In the genomic region with DNA sequence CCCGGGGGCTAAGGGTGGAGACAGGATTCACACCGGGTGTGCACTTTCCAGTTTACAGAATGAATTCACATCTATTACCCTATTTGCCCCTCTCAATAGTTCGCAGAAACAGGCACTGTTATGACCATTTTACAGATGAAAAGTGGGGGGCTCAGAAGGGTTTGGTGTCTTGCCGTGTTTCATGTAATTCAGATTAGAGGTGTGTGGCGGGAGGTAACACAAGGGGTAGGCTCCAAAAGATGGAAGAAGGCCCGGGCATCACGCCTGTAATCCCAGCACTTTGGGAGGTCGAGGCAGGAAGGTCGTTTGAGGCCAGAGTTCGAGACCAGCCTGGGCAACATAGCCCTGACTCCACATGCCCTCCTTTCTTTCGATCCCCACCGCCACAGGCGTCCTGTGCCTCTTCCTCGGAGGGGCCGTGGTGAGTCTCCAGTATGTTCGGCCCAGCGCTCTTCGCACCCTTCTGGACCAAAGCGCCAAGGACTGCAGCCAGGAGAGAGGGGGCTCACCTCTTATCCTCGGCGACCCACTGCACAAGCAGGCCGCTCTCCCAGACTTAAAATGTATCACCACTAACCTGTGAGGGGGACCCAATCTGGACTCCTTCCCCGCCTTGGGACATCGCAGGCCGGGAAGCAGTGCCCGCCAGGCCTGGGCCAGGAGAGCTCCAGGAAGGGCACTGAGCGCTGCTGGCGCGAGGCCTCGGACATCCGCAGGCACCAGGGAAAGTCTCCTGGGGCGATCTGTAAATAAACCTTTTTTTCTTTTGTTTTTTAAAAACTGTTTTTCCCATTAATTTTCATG, we compare ENCODE assay signal across 8 cellular contexts. TPM values are rescaled to one million over a fixed set of nuclear protein-coding genes. Genes with fewer than 3 reads are reported as not detected.
A peak's percentile ranks its signal among the peaks of the same experiment; 100 is the strongest.
DNase-seq lines count a peak whose midpoint lies in the region; ATAC-seq, FAIRE-seq and TF ChIP-seq lines count a peak whose summit lies in the region.

No MANE protein-coding gene starts in this region.

- no peak overlapping the region for H3K27ac Mint-ChIP-seq in activated T-cell treated with anti-CD3 and anti-CD28 coated beads, Interleukin-2, amount 50 U/mL, for 24 hours
- no peak overlapping the region for H3K27ac Mint-ChIP-seq in activated CD8-positive, alpha-beta T cell treated with anti-CD3 and anti-CD28 coated beads for 36 hours

- H3K4me3 ChIP-seq in HepG2 (replicated peaks in 1 of 3; ENCODE audit: insufficient read depth in 1 of 3, low read depth in 2 of 3, low read length in 3 of 3) = peak overlapping the region; percentile 8 to 47 (median 10); a peak in 3 of 6 replicates
- H3K4me3 ChIP-seq in thyroid gland (replicated peaks in 1 of 3) = no peak overlapping the region

- TF ChIP-seq CTCF in activated CD8-positive, alpha-beta T cell treated with anti-CD3 and anti-CD28 coated beads for 36 hours (IDR thresholded peaks at IDR 0.05) = no peak
- TF ChIP-seq CTCF in HepG2 (CRISPR knock-in tag; IDR thresholded peaks at IDR 0.05) (no peak), thyroid gland (IDR thresholded peaks at IDR 0.05) (no peak)

- no peak for TF ChIP-seq RAD21 in HepG2 (CRISPR knock-in tag; IDR thresholded peaks at IDR 0.05)

- intact Hi-C loops in activated CD8-positive, alpha-beta T cell treated with anti-CD3 and anti-CD28 coated beads for 36 hours (cut with micrococcal nuclease) = no loop called here
- intact Hi-C loops in HepG2 (cut with micrococcal nuclease; ENCODE audit: unreplicated experiment) = loop anchor here (1.0 to 2.0 kb wide), 2 partner anchors 81 to 149 kb away; no protein-coding TSS in a partner anchor
- intact Hi-C loops in thyroid gland (cut with DNase I) = loop anchor here (10.0 kb wide), 1 partner anchor 83 kb away; no protein-coding TSS in a partner anchor

- peak overlapping the region; percentile 50 for H3K4me3 Mint-ChIP-seq in activated T-cell treated with anti-CD3 and anti-CD28 coated beads, Interleukin-2, amount 50 U/mL, for 24 hours
- peak overlapping the region; percentile 36 for H3K4me3 Mint-ChIP-seq in activated CD8-positive, alpha-beta T cell treated with anti-CD3 and anti-CD28 coated beads for 36 hours

- no TSS peak for BruUV-seq in HepG2 (replicated peaks; lab: Mats Ljungman, UMichigan)

- POLR2A ChIA-PET in activated CD8-positive, alpha-beta T cell treated with anti-CD3 and anti-CD28 coated beads for 36 hours (lab: Charles Lee) = no interaction called here
- POLR2A ChIA-PET in HepG2 (lab: Yijun Ruan, JAX) = interaction anchor here (0.8 to 1.3 kb wide), 4 partner anchors 16 to 138 kb away, joined by 3 to 5 read pairs (median 4); no protein-coding TSS in a partner anchor

- H3K4me1 Mint-ChIP-seq in activated T-cell treated with anti-CD3 and anti-CD28 coated beads, Interleukin-2, amount 50 U/mL, for 24 hours (ENCODE audit: low read depth) = peaks cover 35% of the 10 kb centered on the region
- H3K4me1 Mint-ChIP-seq in activated CD8-positive, alpha-beta T cell treated with anti-CD3 and anti-CD28 coated beads for 36 hours (ENCODE audit: low read depth) = peaks cover 36% of the 10 kb centered on the region

- in situ Hi-C loops in HepG2 (cut with HindIII; ENCODE audit: extremely low pct_ligation_motif_present, low pct_unique_long_range_greater_than_20kb) = no loop called here

- H3K27ac ChIP-seq in HepG2 (ENCODE audit: extremely low read length, insufficient read depth, low read length) (no peak overlapping the region), thyroid gland (peak overlapping the region; percentile 8 to 61 (median 50))

- H3K27me3 Mint-ChIP-seq in activated T-cell treated with anti-CD3 and anti-CD28 coated beads, Interleukin-2, amount 50 U/mL, for 24 hours = peaks cover 80% of the 10 kb centered on the region
- peaks cover 63% of the 10 kb centered on the region for H3K27me3 Mint-ChIP-seq in activated CD8-positive, alpha-beta T cell treated with anti-CD3 and anti-CD28 coated beads for 36 hours

- H3K9me3 Mint-ChIP-seq in activated T-cell treated with anti-CD3 and anti-CD28 coated beads, Interleukin-2, amount 50 U/mL, for 24 hours = no peaks in the 10 kb centered on the region
- H3K9me3 Mint-ChIP-seq in activated CD8-positive, alpha-beta T cell treated with anti-CD3 and anti-CD28 coated beads for 36 hours = no peaks in the 10 kb centered on the region

- peaks cover 10 to 42% of the 10 kb centered on the region in 2 experiments for H3K27me3 ChIP-seq in HepG2 (ENCODE audit: control insufficient read depth in 1 of 2, insufficient read depth in 2 of 2, low read length in 2 of 2)
- no peaks in the 10 kb centered on the region for H3K27me3 ChIP-seq in thyroid gland

- CTCF ChIA-PET in activated CD8-positive, alpha-beta T cell treated with anti-CD3 and anti-CD28 coated beads for 36 hours (lab: Charles Lee) = interaction anchor here (0.5 to 3.9 kb wide), 55 partner anchors 8 to 589 kb away, joined by 3 to 48 read pairs (median 5); a partner anchor contains a TSS
- CTCF ChIA-PET in HepG2 (lab: Yijun Ruan, JAX; ENCODE audit: low intra/inter-chr PET ratio, low total read pairs) = interaction anchor here (0.7 to 1.9 kb wide), 7 partner anchors 9 to 81 kb away, joined by 3 to 5 read pairs (median 3); no protein-coding TSS in a partner anchor

- no peak overlapping the region for H3K9ac ChIP-seq in HepG2 (ENCODE audit: insufficient read depth, low read depth, low read length)

- no peak for TF ChIP-seq EP300 in HepG2 (IDR thresholded peaks at IDR 0.05; ENCODE audit: low read depth in 2 of 2, low read length in 2 of 2)
- TF ChIP-seq EP300 in HepG2 (CRISPR knock-in tag; IDR thresholded peaks at IDR 0.05; ENCODE audit: borderline replicate concordance) = no peak

- H3K79me2 ChIP-seq in HepG2 (ENCODE audit: insufficient read depth, low read length) = no peaks in the 10 kb centered on the region

- H4K20me1 ChIP-seq in HepG2 (ENCODE audit: insufficient read depth, low read length) = no peaks in the 10 kb centered on the region

- TF ChIP-seq POLR2A in HepG2 (IDR thresholded peaks at IDR 0.05; ENCODE audit: insufficient read depth in 1 of 2, low read depth in 2 of 2, low read length in 2 of 2) = no peak
- no peak for TF ChIP-seq POLR2A in thyroid gland (IDR thresholded peaks at IDR 0.05)

- peak; percentile 6 for ATAC-seq in activated CD8-positive, alpha-beta T cell treated with anti-CD3 and anti-CD28 coated beads for 36 hours
- ATAC-seq in HepG2 = peak; percentile 62

- no peak overlapping the region for H2AFZ ChIP-seq in HepG2 (ENCODE audit: low read length)

- H3K4me2 ChIP-seq in HepG2 (ENCODE audit: low read depth, low read length) = peak overlapping the region; percentile 67

- H3K9me3 ChIP-seq in HepG2 (ENCODE audit: low read length) (no peaks in the 10 kb centered on the region), thyroid gland (no peaks in the 10 kb centered on the region)

- FAIRE-seq in HepG2 (lab: Jason Lieb, UNC) (no peak), GM19239 (lab: Jason Lieb, UNC) (no peak)

- H3K36me3 ChIP-seq in HepG2 (replicated peaks in 1 of 2; ENCODE audit: control insufficient read depth in 1 of 2, insufficient read depth in 2 of 2, low read length in 2 of 2) (no peaks in the 10 kb centered on the region), thyroid gland (no peaks in the 10 kb centered on the region)

- 63% methylated on average over 31 of the region's 32 CpGs for WGBS in HepG2 (ENCODE audit: low lambda C conversion rate)
- WGBS in thyroid gland, 2 donors = 42 to 48% methylated on average over 30 to 32 of the region's 32 CpGs

- no peak for DNase-seq in activated T-cell treated with anti-CD3 and anti-CD28 coated beads, Interleukin-2, amount 50 U/mL, for 24 hours
- no peak for DNase-seq in activated T-cell treated with anti-CD3 and anti-CD28 coated beads for 4 hours
- no peak for DNase-seq in activated CD8-positive, alpha-beta T cell treated with anti-CD3 and anti-CD28 coated beads for 36 hours
- DNase-seq in HepG2 (ENCODE audit: low spot score) = no peak
- DNase-seq in thyroid gland = no peak
- DNase-seq in GM19239 (ENCODE audit: insufficient read length, low spot score) = no peak
- no peak for DNase-seq in NCI-H1105 treated with DMSO at 0.1 percent for 48 hours (lab: John Stamatoyannopoulos, UW)
- no peak for DNase-seq in middle frontal gyrus (ENCODE audit: extremely low spot score, low spot score)

- H3K36me3 Mint-ChIP-seq in activated T-cell treated with anti-CD3 and anti-CD28 coated beads, Interleukin-2, amount 50 U/mL, for 24 hours (ENCODE audit: low read depth) = no peaks in the 10 kb centered on the region
- H3K36me3 Mint-ChIP-seq in activated CD8-positive, alpha-beta T cell treated with anti-CD3 and anti-CD28 coated beads for 36 hours (ENCODE audit: low read depth) = no peaks in the 10 kb centered on the region

- H3K4me1 ChIP-seq in HepG2 (ENCODE audit: insufficient read depth, low read length) (peaks cover 25% of the 10 kb centered on the region), thyroid gland (peaks cover 28 to 47% of the 10 kb centered on the region in 2 donors)

RNA-seq across cellular contexts. Expression of a gene that starts 3.4 kb away (rescaled TPM):
- total RNA-seq in activated CD8-positive, alpha-beta T cell treated with anti-CD3 and anti-CD28 coated beads for 36 hours = not detected
- total RNA-seq in HepG2 (2016; rRNA removed; fragmentation: Illumina TruSeq; extraction: Trizol) (not detected in 2 replicates), thyroid gland (10 to 100 TPM; 11.8 to 48.4 (median 27.0) TPM)
- not detected in 2 replicates for total RNA-seq in HepG2 (2016; cell fraction: cytosol; rRNA removed; fragmentation: Illumina TruSeq; extraction: Trizol; ENCODE audit: low read depth)
- total RNA-seq in HepG2 (2016; cell fraction: insoluble cytoplasmic fraction; rRNA removed; fragmentation: Illumina TruSeq; extraction: Trizol) = not detected in 2 replicates
- not detected in 2 replicates for total RNA-seq in HepG2 (2016; cell fraction: membrane; rRNA removed; fragmentation: Illumina TruSeq; extraction: Trizol)
- total RNA-seq in HepG2 (2016; cell fraction: nucleus; rRNA removed; fragmentation: Illumina TruSeq; extraction: Trizol) = not detected in 2 replicates
- 0.32 and 0.61 TPM in 2 replicates for polyA plus RNA-seq in HepG2 (2011; rRNA removed)
- polyA plus RNA-seq in HepG2 (2011; cell fraction: cytosol; rRNA removed) = 0.27 TPM in 2 replicates
- 0.90 and 1.2 TPM in 2 replicates for polyA plus RNA-seq in HepG2 (2011; cell fraction: nucleus; rRNA removed)
- polyA plus RNA-seq in HepG2 (2012) = 0.12 and 0.71 TPM in 2 replicates
- polyA plus RNA-seq in HepG2 (2016; cell fraction: cytosol; fragmentation: Illumina TruSeq; extraction: Trizol; ENCODE audit: low read depth) = not detected in 2 replicates
- polyA plus RNA-seq in HepG2 (2016; cell fraction: insoluble cytoplasmic fraction; fragmentation: Illumina TruSeq; extraction: Trizol; ENCODE audit: low read depth) = not detected in 2 replicates
- not detected in 2 replicates for polyA plus RNA-seq in HepG2 (2016; cell fraction: membrane; fragmentation: Illumina TruSeq; extraction: Trizol; ENCODE audit: low read depth)
- polyA plus RNA-seq in HepG2 (2016; cell fraction: nucleus; fragmentation: Illumina TruSeq; extraction: Trizol; ENCODE audit: insufficient read depth, low read depth) = not detected in 2 replicates
- 0.32 TPM in 1 of 2 replicates, not detected in the other for polyA minus RNA-seq in HepG2 (2011; rRNA and poly(A)+ RNA removed; ENCODE audit: low replicate concordance)
- not detected in 2 replicates for polyA minus RNA-seq in HepG2 (2011; cell fraction: cytosol; rRNA and poly(A)+ RNA removed)
- 0.37 TPM in 1 of 2 replicates, not detected in the other for polyA minus RNA-seq in HepG2 (2011; cell fraction: nucleus; rRNA and poly(A)+ RNA removed)

RNA-seq across cellular contexts. Expression of a gene that starts 3.6 kb away (rescaled TPM):
- under 1 TPM; 0.05 to 0.18 TPM for total RNA-seq in activated CD8-positive, alpha-beta T cell treated with anti-CD3 and anti-CD28 coated beads for 36 hours
- total RNA-seq in HepG2 (2016; rRNA removed; fragmentation: Illumina TruSeq; extraction: Trizol) = not detected in 2 replicates
- not detected in 2 replicates for total RNA-seq in HepG2 (2016; cell fraction: cytosol; rRNA removed; fragmentation: Illumina TruSeq; extraction: Trizol; ENCODE audit: low read depth)
- not detected in 2 replicates for total RNA-seq in HepG2 (2016; cell fraction: insoluble cytoplasmic fraction; rRNA removed; fragmentation: Illumina TruSeq; extraction: Trizol)
- not detected in 2 replicates for total RNA-seq in HepG2 (2016; cell fraction: membrane; rRNA removed; fragmentation: Illumina TruSeq; extraction: Trizol)
- not detected in 2 replicates for total RNA-seq in HepG2 (2016; cell fraction: nucleus; rRNA removed; fragmentation: Illumina TruSeq; extraction: Trizol)
- 0.08 and 0.27 TPM in 2 replicates for polyA plus RNA-seq in HepG2 (2011; rRNA removed)
- 0.04 and 0.06 TPM in 2 replicates for polyA plus RNA-seq in HepG2 (2011; cell fraction: cytosol; rRNA removed)
- polyA plus RNA-seq in HepG2 (2011; cell fraction: nucleus; rRNA removed) = 1.3 and 1.5 TPM in 2 replicates
- 0.09 and 0.39 TPM in 2 replicates for polyA plus RNA-seq in HepG2 (2012)
- polyA plus RNA-seq in HepG2 (2016; cell fraction: cytosol; fragmentation: Illumina TruSeq; extraction: Trizol; ENCODE audit: low read depth) = not detected in 2 replicates
- not detected in 2 replicates for polyA plus RNA-seq in HepG2 (2016; cell fraction: insoluble cytoplasmic fraction; fragmentation: Illumina TruSeq; extraction: Trizol; ENCODE audit: low read depth)
- not detected in 2 replicates for polyA plus RNA-seq in HepG2 (2016; cell fraction: membrane; fragmentation: Illumina TruSeq; extraction: Trizol; ENCODE audit: low read depth)
- polyA plus RNA-seq in HepG2 (2016; cell fraction: nucleus; fragmentation: Illumina TruSeq; extraction: Trizol; ENCODE audit: insufficient read depth, low read depth) = not detected in 2 replicates
- polyA minus RNA-seq in HepG2 (2011; rRNA and poly(A)+ RNA removed; ENCODE audit: low replicate concordance) = 0.02 and 0.16 TPM in 2 replicates
- polyA minus RNA-seq in HepG2 (2011; cell fraction: cytosol; rRNA and poly(A)+ RNA removed) = 0.09 and 0.30 TPM in 2 replicates
- polyA minus RNA-seq in HepG2 (2011; cell fraction: nucleus; rRNA and poly(A)+ RNA removed) = 0.39 and 0.62 TPM in 2 replicates
- 100 to 1,000 TPM in 2 of 4 donors, 10 to 100 TPM in 2; 44.5 to 238 (median 152) TPM for total RNA-seq in thyroid gland

RNA-seq across cellular contexts. Expression of a gene that starts 12.2 kb away (rescaled TPM):
- total RNA-seq in activated CD8-positive, alpha-beta T cell treated with anti-CD3 and anti-CD28 coated beads for 36 hours = not detected
- total RNA-seq in HepG2 (2016; rRNA removed; fragmentation: Illumina TruSeq; extraction: Trizol) = not detected in 2 replicates
- total RNA-seq in HepG2 (2016; cell fraction: cytosol; rRNA removed; fragmentation: Illumina TruSeq; extraction: Trizol; ENCODE audit: low read depth) = not detected in 2 replicates
- not detected in 2 replicates for total RNA-seq in HepG2 (2016; cell fraction: insoluble cytoplasmic fraction; rRNA removed; fragmentation: Illumina TruSeq; extraction: Trizol)
- total RNA-seq in HepG2 (2016; cell fraction: membrane; rRNA removed; fragmentation: Illumina TruSeq; extraction: Trizol) = not detected in 2 replicates
- total RNA-seq in HepG2 (2016; cell fraction: nucleus; rRNA removed; fragmentation: Illumina TruSeq; extraction: Trizol) = not detected in 2 replicates
- polyA plus RNA-seq in HepG2 (2011; rRNA removed) = 0.10 TPM in 1 of 2 replicates, not detected in the other
- polyA plus RNA-seq in HepG2 (2011; cell fraction: cytosol; rRNA removed) = 0.03 and 0.07 TPM in 2 replicates
- 0.14 TPM in 1 of 2 replicates, not detected in the other for polyA plus RNA-seq in HepG2 (2011; cell fraction: nucleus; rRNA removed)
- 0.19 TPM in 1 of 2 replicates, not detected in the other for polyA plus RNA-seq in HepG2 (2012)
- polyA plus RNA-seq in HepG2 (2016; cell fraction: cytosol; fragmentation: Illumina TruSeq; extraction: Trizol; ENCODE audit: low read depth) = not detected in 2 replicates
- polyA plus RNA-seq in HepG2 (2016; cell fraction: insoluble cytoplasmic fraction; fragmentation: Illumina TruSeq; extraction: Trizol; ENCODE audit: low read depth) = not detected in 2 replicates
- polyA plus RNA-seq in HepG2 (2016; cell fraction: membrane; fragmentation: Illumina TruSeq; extraction: Trizol; ENCODE audit: low read depth) = not detected in 2 replicates
- not detected in 2 replicates for polyA plus RNA-seq in HepG2 (2016; cell fraction: nucleus; fragmentation: Illumina TruSeq; extraction: Trizol; ENCODE audit: insufficient read depth, low read depth)
- polyA minus RNA-seq in HepG2 (2011; rRNA and poly(A)+ RNA removed; ENCODE audit: low replicate concordance) = 0.14 TPM in 2 replicates
- not detected in 2 replicates for polyA minus RNA-seq in HepG2 (2011; cell fraction: cytosol; rRNA and poly(A)+ RNA removed)
- not detected in 2 replicates for polyA minus RNA-seq in HepG2 (2011; cell fraction: nucleus; rRNA and poly(A)+ RNA removed)
- 100 to 1,000 TPM in 3 of 4 donors, 10 to 100 TPM in 1; 97.0 to 187 (median 150) TPM for total RNA-seq in thyroid gland

RNA-seq across cellular contexts. Expression of a gene that starts 12.3 kb away (rescaled TPM):
- total RNA-seq in activated CD8-positive, alpha-beta T cell treated with anti-CD3 and anti-CD28 coated beads for 36 hours = not detected
- total RNA-seq in HepG2 (2016; rRNA removed; fragmentation: Illumina TruSeq; extraction: Trizol) = not detected in 2 replicates
- not detected in 2 replicates for total RNA-seq in HepG2 (2016; cell fraction: cytosol; rRNA removed; fragmentation: Illumina TruSeq; extraction: Trizol; ENCODE audit: low read depth)
- total RNA-seq in HepG2 (2016; cell fraction: insoluble cytoplasmic fraction; rRNA removed; fragmentation: Illumina TruSeq; extraction: Trizol) = not detected in 2 replicates
- not detected in 2 replicates for total RNA-seq in HepG2 (2016; cell fraction: membrane; rRNA removed; fragmentation: Illumina TruSeq; extraction: Trizol)
- not detected in 2 replicates for total RNA-seq in HepG2 (2016; cell fraction: nucleus; rRNA removed; fragmentation: Illumina TruSeq; extraction: Trizol)
- 0.03 TPM in 1 of 2 replicates, not detected in the other for polyA plus RNA-seq in HepG2 (2011; rRNA removed)
- not detected in 2 replicates for polyA plus RNA-seq in HepG2 (2011; cell fraction: cytosol; rRNA removed)
- 0.03 TPM in 1 of 2 replicates, not detected in the other for polyA plus RNA-seq in HepG2 (2011; cell fraction: nucleus; rRNA removed)
- 0.28 and 0.65 TPM in 2 replicates for polyA plus RNA-seq in HepG2 (2012)
- not detected in 2 replicates for polyA plus RNA-seq in HepG2 (2016; cell fraction: cytosol; fragmentation: Illumina TruSeq; extraction: Trizol; ENCODE audit: low read depth)
- polyA plus RNA-seq in HepG2 (2016; cell fraction: insoluble cytoplasmic fraction; fragmentation: Illumina TruSeq; extraction: Trizol; ENCODE audit: low read depth) = 0.13 TPM in 1 of 2 replicates, not detected in the other
- polyA plus RNA-seq in HepG2 (2016; cell fraction: membrane; fragmentation: Illumina TruSeq; extraction: Trizol; ENCODE audit: low read depth) = not detected in 2 replicates
- polyA plus RNA-seq in HepG2 (2016; cell fraction: nucleus; fragmentation: Illumina TruSeq; extraction: Trizol; ENCODE audit: insufficient read depth, low read depth) = not detected in 2 replicates
- polyA minus RNA-seq in HepG2 (2011; rRNA and poly(A)+ RNA removed; ENCODE audit: low replicate concordance) = 0.47 TPM in 1 of 2 replicates, not detected in the other
- not detected in 2 replicates for polyA minus RNA-seq in HepG2 (2011; cell fraction: cytosol; rRNA and poly(A)+ RNA removed)
- polyA minus RNA-seq in HepG2 (2011; cell fraction: nucleus; rRNA and poly(A)+ RNA removed) = not detected in 2 replicates
- total RNA-seq in thyroid gland = 100 to 1,000 TPM; 132 to 313 (median 234) TPM

Comparison
In these comparisons a context has a peak if more than half of its experiments do, and no peak if none do; other contexts are left out.
1. H3K4me3 ChIP-seq: peak in HepG2 (3 of 3); none in thyroid gland (0 of 3).
2. RNA of a gene that starts 3.4 kb away (total RNA-seq): 11.8 to 48.4 TPM in thyroid gland; not detected in HepG2 and not detected in activated CD8-positive, alpha-beta T cell treated with anti-CD3 and anti-CD28 coated beads for 36 hours; every median in the first group is over 10 times any median in the second.
3. RNA of a gene that starts 3.6 kb away (total RNA-seq): 44.5 to 238 TPM in thyroid gland; 0.05 to 0.18 TPM in activated CD8-positive, alpha-beta T cell treated with anti-CD3 and anti-CD28 coated beads for 36 hours and not detected in HepG2; every median in the first group is over 10 times any median in the second.
4. RNA of a gene that starts 12.2 kb away (total RNA-seq): 97.0 to 187 TPM in thyroid gland; not detected in activated CD8-positive, alpha-beta T cell treated with anti-CD3 and anti-CD28 coated beads for 36 hours and not detected in HepG2; every median in the first group is over 10 times any median in the second.